In the genomic region with DNA sequence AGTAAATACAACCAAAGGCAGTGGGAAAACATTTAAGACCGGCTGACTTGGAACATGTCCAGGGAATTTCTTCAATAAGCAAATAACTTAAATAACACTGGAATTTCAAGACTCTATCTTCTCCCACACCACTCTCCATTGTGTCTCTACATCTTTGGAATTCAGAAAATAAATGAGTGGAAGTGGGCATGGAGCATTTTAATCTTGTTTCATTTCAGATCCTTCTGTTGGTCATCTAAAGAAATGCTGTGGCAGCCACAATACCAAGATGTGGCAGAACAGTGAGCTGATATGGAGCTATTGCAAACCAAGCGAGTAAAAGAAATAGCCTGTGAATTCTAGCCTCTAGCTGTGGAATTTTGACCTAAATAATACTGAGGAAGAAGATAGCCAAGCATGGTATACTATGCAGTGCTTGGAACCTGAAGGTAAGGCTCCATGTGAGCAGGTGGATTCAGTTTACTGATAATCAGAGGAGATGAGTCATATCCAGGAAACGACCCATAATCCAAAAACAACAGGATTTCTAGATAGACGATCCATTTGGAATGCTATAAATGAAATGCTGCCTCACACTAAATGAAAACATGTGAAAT, we compare ENCODE assay signal across 15 cellular contexts.
A peak's percentile ranks its signal among the peaks of the same experiment; 100 is the strongest.
DNase-seq lines count a peak whose midpoint lies in the region; ATAC-seq and TF ChIP-seq lines count a peak whose summit lies in the region.
"Had no signal": no experiment of that assay in that cellular context is flagged by ENCODE, and none has a peak within 500 bp of the region (broad histone marks: within the 10 kb centered on the region; RNA-seq: fewer than 3 reads in every experiment).

No MANE protein-coding gene starts in this region.

- H3K4ac ChIP-seq in IMR-90 (ENCODE audit: low read depth, low read length): 0 out of 2 replicates have a peak overlapping the region, but pooled peaks have one; percentile 1

- H3K27me3 ChIP-seq in IMR-90 (ENCODE audit: control insufficient read depth, insufficient read depth, low read length): no peaks in the 10 kb centered on the region
- no peaks in the 10 kb centered on the region for H3K27me3 ChIP-seq in brain microvascular endothelial cell (replicated peaks)
- H3K27me3 ChIP-seq: BLaER1 treated with 17β-estradiol and CSF1 and Interleukin-3, amounts not matched to agents 10 nM and 100 nM; MG63 had no signal

- no peak overlapping the region for H3K23ac ChIP-seq in IMR-90 (ENCODE audit: low read depth, low read length)

- DNase-seq in COR-L47 (lab: John Stamatoyannopoulos, UW) (peak; percentile 5), IMR-90 (peak; percentile 83), brain microvascular endothelial cell (peak; percentile 59), kidney tubule cell (ENCODE audit: low spot score) (peak; percentile 23), HuH-7.5 (ENCODE audit: low spot score) (no peak), NCI-H526 (lab: John Stamatoyannopoulos, UW) (no peak), NCI-H524 (lab: John Stamatoyannopoulos, UW) (no peak)
- DNase-seq: activated naive CD4-positive, alpha-beta T cell; cortex of kidney; left colon; MG63; NCI-H2227 treated with DMSO at 0.1 percent for 48 hours; nephron progenitor cell had no signal

- intact Hi-C loops in IMR-90 (cut with micrococcal nuclease): no loop called here

- H2BK15ac ChIP-seq in IMR-90 (ENCODE audit: low read depth, low read length): no peak overlapping the region

- H3K27ac ChIP-seq in IMR-90 (ENCODE audit: insufficient read depth, low read length): no peak overlapping the region
- H3K27ac ChIP-seq in brain microvascular endothelial cell: peak overlapping the region; percentile 1
- H3K27ac ChIP-seq: BLaER1 treated with 17β-estradiol and CSF1 and Interleukin-3, amounts not matched to agents 10 nM and 100 nM had no signal

- H3K36me3 ChIP-seq in IMR-90 (ENCODE audit: control insufficient read depth, insufficient read depth, low read length) (no peaks in the 10 kb centered on the region), brain microvascular endothelial cell (replicated peaks) (no peaks in the 10 kb centered on the region)
- H3K36me3 ChIP-seq: BLaER1 treated with 17β-estradiol and CSF1 and Interleukin-3, amounts not matched to agents 10 nM and 100 nM; MG63 had no signal

- TF ChIP-seq POLR2A in IMR-90 (IDR thresholded peaks at IDR 0.05; ENCODE audit: low read depth, low read length): no peak

- H2BK120ac ChIP-seq in IMR-90 (ENCODE audit: low read depth, low read length): peak overlapping the region; percentile 10; the same call in 1 of the 2 replicates

- dilution Hi-C loops in IMR-90 (cut with HindIII; ENCODE audit: low sequenced_read_pairs, unreplicated experiment): no loop called here

- no peaks in the 10 kb centered on the region for H3K79me1 ChIP-seq in IMR-90 (ENCODE audit: low read depth in 1 of 2, low read length in 2 of 2)

- POLR2A ChIA-PET in IMR-90 (lab: Charles Lee; ENCODE audit: unreplicated experiment): interaction anchor here (0.7 kb wide), 1 partner anchor 528 kb away, joined by 8 read pairs; no protein-coding TSS in a partner anchor

- TF ChIP-seq RAD21 in IMR-90 (IDR thresholded peaks at IDR 0.05; ENCODE audit: low read length): no peak

- peak; percentile 82 for ATAC-seq in IMR-90 (ENCODE audit: low read depth)
- no peak for ATAC-seq in HG03108 (IDR thresholded peaks at IDR 0.05; ENCODE audit: unreplicated experiment)
- ATAC-seq: left colon had no signal

- H2AFZ ChIP-seq in IMR-90 (replicated peaks; ENCODE audit: low read length, poor library complexity): no peak overlapping the region

- no peak overlapping the region for H3K9ac ChIP-seq in IMR-90 (ENCODE audit: low read depth, low read length)
- H3K9ac ChIP-seq: BLaER1 treated with 17β-estradiol and CSF1 and Interleukin-3, amounts not matched to agents 10 nM and 100 nM had no signal

- H3K14ac ChIP-seq in IMR-90 (replicated peaks; ENCODE audit: low read depth, low read length): no peak overlapping the region

- H3K56ac ChIP-seq in IMR-90 (ENCODE audit: extremely low read depth, insufficient read depth, low read length): no peak overlapping the region

- H3K4me3 ChIP-seq in IMR-90 (ENCODE audit: insufficient read depth, low read depth, low read length): no peak overlapping the region
- H3K4me3 ChIP-seq in brain microvascular endothelial cell (ENCODE audit: low read depth, low read length): no peak overlapping the region
- H3K4me3 ChIP-seq: BLaER1 treated with 17β-estradiol and CSF1 and Interleukin-3, amounts not matched to agents 10 nM and 100 nM; MG63 had no signal

- no peaks in the 10 kb centered on the region for H4K20me1 ChIP-seq in IMR-90 (ENCODE audit: insufficient read depth, low read length)
- H4K20me1 ChIP-seq: BLaER1 treated with 17β-estradiol and CSF1 and Interleukin-3, amounts not matched to agents 10 nM and 100 nM had no signal

- H4K8ac ChIP-seq in IMR-90 (ENCODE audit: low read depth in 2 of 2, low read length in 2 of 2): peak overlapping the region in 1 of 2 experiments; percentile 32; a peak in 1 of 4 replicates

- 67% methylated on average over 1 of the region's 4 CpGs; no CpG with 5 or more reads in 1 of the 2 experiments for WGBS in IMR-90 (ENCODE audit: extremely low coverage in 2 of 2, insufficient read length in 1 of 2), 2 experiments

- CTCF ChIA-PET in IMR-90 (lab: Yijun Ruan, JAX): no interaction called here

- H2AK9ac ChIP-seq in IMR-90 (replicated peaks; ENCODE audit: low read depth, low read length, poor library complexity): no peak overlapping the region

- H3K4me2 ChIP-seq in IMR-90 (ENCODE audit: low read depth, low read length): peak overlapping the region; percentile 20; the same call in 1 of the 2 replicates
- H3K4me2 ChIP-seq: BLaER1 treated with 17β-estradiol and CSF1 and Interleukin-3, amounts not matched to agents 10 nM and 100 nM had no signal

- in situ Hi-C loops in IMR-90 (cut with MboI; ENCODE audit: low sequenced_read_pairs) (no loop called here), brain microvascular endothelial cell (cut with HindIII; ENCODE audit: low pct_ligation_motif_present, low sequenced_read_pairs) (no loop called here)

- H4K91ac ChIP-seq in IMR-90 (ENCODE audit: insufficient read depth, low read depth, low read length): no peak overlapping the region

- H3K9me1 ChIP-seq in IMR-90 (ENCODE audit: insufficient read depth, low read length): no peaks in the 10 kb centered on the region

- no TSS peak for BruUV-seq in IMR-90 (replicated peaks; lab: Mats Ljungman, UMichigan)

- H2BK20ac ChIP-seq in IMR-90 (ENCODE audit: low read depth, low read length): 0 out of 2 replicates have a peak overlapping the region, but pooled peaks have one; percentile 1

- no peak overlapping the region; the same call in 1 of the 2 replicates for H3K18ac ChIP-seq in IMR-90 (ENCODE audit: low read depth, low read length)

- no peak overlapping the region for H2AK5ac ChIP-seq in IMR-90 (ENCODE audit: low read depth, low read length)

- H3K4me1 ChIP-seq in IMR-90 (ENCODE audit: control insufficient read depth, insufficient read depth, low read length): no peaks in the 10 kb centered on the region; the same call in 1 of the 2 replicates
- H3K4me1 ChIP-seq: BLaER1 treated with 17β-estradiol and CSF1 and Interleukin-3, amounts not matched to agents 10 nM and 100 nM had no signal

- no peaks in the 10 kb centered on the region for H3K9me3 ChIP-seq in IMR-90 (ENCODE audit: control insufficient read depth, insufficient read depth, low read length)
- H3K9me3 ChIP-seq: MG63 had no signal

- peak overlapping the region; percentile 11 for H2BK5ac ChIP-seq in IMR-90 (ENCODE audit: low read depth, low read length, poor library complexity, severe bottlenecking)

- TF ChIP-seq CTCF in IMR-90 (conservative IDR thresholded peaks at IDR 0.05; ENCODE audit: low read depth, low read length) (no peak), brain microvascular endothelial cell (IDR thresholded peaks at IDR 0.05; ENCODE audit: low read depth, low read length, missing control alignments) (no peak)

- H4K5ac ChIP-seq in IMR-90 (ENCODE audit: low read depth, low read length): no peak overlapping the region

TF ChIP-seq in IMR-90, 13 proteins besides CTCF, POLR2A, EP300 and RAD21:
- TF ChIP-seq MXI1 (IDR thresholded peaks at IDR 0.05; ENCODE audit: borderline replicate concordance, low read depth, low read length) (no peak), FOS (IDR thresholded peaks at IDR 0.05; ENCODE audit: low read depth, low read length) (0 out of 2 replicates have a peak, but pooled peaks have one; percentile 16)
TF ChIP-seq in IMR-90: peak in this region for 1.

Comparison
In these comparisons a context has a peak if more than half of its experiments do, and no peak if none do; other contexts are left out.
1. DNase-seq: peak in COR-L47 (single experiment), IMR-90 (single experiment), brain microvascular endothelial cell (single experiment) and kidney tubule cell (single experiment); none in HuH-7.5 (single experiment), NCI-H526 (0 of 2) and NCI-H524 (0 of 2).